Comparison of ENCODE assay signal across 10 cellular contexts in the genomic region with DNA sequence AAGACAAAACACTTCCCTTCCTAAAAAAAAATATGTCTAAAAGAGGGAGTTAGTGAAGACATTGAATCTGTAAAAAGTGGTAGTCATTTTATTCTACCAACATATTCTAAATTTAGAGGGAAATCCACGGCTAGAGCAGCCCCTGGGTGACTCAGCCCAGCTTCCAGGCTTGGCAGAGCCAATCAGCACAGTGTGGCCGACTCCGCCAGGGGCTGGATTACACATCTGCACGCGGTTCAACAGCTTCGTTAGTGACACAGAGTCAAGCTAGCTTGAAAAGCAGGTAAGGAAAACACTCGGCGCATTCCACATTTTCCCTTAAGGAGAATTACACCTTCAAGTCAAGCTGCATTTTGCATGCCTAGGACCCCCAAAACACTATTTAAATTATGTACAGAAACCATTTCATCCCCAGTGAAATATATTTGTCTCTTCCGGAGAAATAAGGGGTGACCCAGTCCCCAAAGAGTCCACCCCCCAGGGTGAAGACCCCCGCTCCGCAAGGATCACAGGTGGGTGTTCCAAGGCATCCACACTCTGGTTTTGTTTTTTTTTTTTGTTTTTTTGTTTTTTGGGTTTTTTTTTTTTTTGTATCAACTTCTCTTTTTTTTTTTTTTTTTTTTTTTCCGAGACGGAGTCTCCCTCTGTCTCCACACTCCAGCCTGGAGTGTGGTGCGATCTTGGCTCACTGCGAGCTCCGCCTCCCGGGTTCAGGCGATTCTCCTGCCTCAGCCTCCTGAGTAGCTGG. TPM values are rescaled to one million over a fixed set of nuclear protein-coding genes. Genes with fewer than 3 reads are reported as not detected.
DNase-seq lines count a peak whose midpoint lies in the region; TF ChIP-seq lines count a peak whose summit lies in the region.
"Had no signal": no experiment of that assay in that cellular context is flagged by ENCODE, and none has a peak within 500 bp of the region (broad histone marks: within the 10 kb centered on the region; RNA-seq: fewer than 3 reads in every experiment).

No MANE protein-coding gene starts in this region.

- H3K4me1 ChIP-seq in suprapubic skin: peaks cover 43% of the 10 kb centered on the region

- no peak overlapping the region for H3K27ac Mint-ChIP-seq in activated T-helper 1 cell treated with anti-CD3 and anti-CD28 coated beads, Interleukin-12 subunit alpha, Interleukin-12 subunit beta, Interleukin-2, Interleukin-4 antibody, amounts not matched to agents 30 ng/mL and 10 ng/mL and 1 ng/mL, durations not matched to agents 14 hours and 24 hours and 36 hours
- no peak overlapping the region for H3K27ac Mint-ChIP-seq in Calu3 (ENCODE audit: unreplicated experiment)

- WGBS in suprapubic skin: 68% methylated on average over 18 of the region's 18 CpGs

- no TSS peak for BruUV-seq in Calu3 (replicated peaks; lab: Mats Ljungman, UMichigan)

- peak overlapping the region; percentile 97 for H3K27ac ChIP-seq in suprapubic skin
- H3K27ac ChIP-seq: SK-N-MC had no signal

- H3K27me3 ChIP-seq in suprapubic skin: no peaks in the 10 kb centered on the region

- H3K27me3 Mint-ChIP-seq in activated T-helper 1 cell treated with anti-CD3 and anti-CD28 coated beads, Interleukin-12 subunit alpha, Interleukin-12 subunit beta, Interleukin-2, Interleukin-4 antibody, amounts not matched to agents 30 ng/mL and 10 ng/mL and 1 ng/mL, durations not matched to agents 14 hours and 24 hours and 36 hours (ENCODE audit: insufficient read depth): peaks cover 12% of the 10 kb centered on the region
- no peaks in the 10 kb centered on the region for H3K27me3 Mint-ChIP-seq in Calu3 (ENCODE audit: unreplicated experiment)

- no peaks in the 10 kb centered on the region for H3K9me3 ChIP-seq in suprapubic skin

- intact Hi-C loops in activated T-helper 1 cell treated with anti-CD3 and anti-CD28 coated beads, Interleukin-12 subunit alpha, Interleukin-12 subunit beta, Interleukin-2, Interleukin-4 antibody, amounts not matched to agents 30 ng/mL and 10 ng/mL and 1 ng/mL, durations not matched to agents 14 hours and 24 hours and 36 hours (cut with micrococcal nuclease): no loop called here
- intact Hi-C loops in Calu3 (cut with micrococcal nuclease; ENCODE audit: unreplicated experiment): no loop called here

- CTCF ChIA-PET in Calu3 (lab: Charles Lee): no interaction called here

- peak; percentile 9 for DNase-seq in DMS 273 (lab: John Stamatoyannopoulos, UW; ENCODE audit: unreplicated experiment)
- DNase-seq in DMS 273 treated with DMSO at 0.1 percent for 48 hours (lab: John Stamatoyannopoulos, UW): no peak
- DNase-seq in activated T-helper 1 cell treated with anti-CD3 and anti-CD28 coated beads, Interleukin-12 subunit alpha, Interleukin-12 subunit beta, Interleukin-2, Interleukin-4 antibody, amounts not matched to agents 30 ng/mL and 10 ng/mL and 1 ng/mL, durations not matched to agents 14 hours and 24 hours and 36 hours (ENCODE audit: low spot score): no peak
- peak; percentile 35 for DNase-seq in iPS-NIHi7 (ENCODE audit: extremely low spot score)
- peak in 1 of 2 donors; percentile 82 for DNase-seq in suprapubic skin (ENCODE audit: low spot score in 2 of 2)
- DNase-seq in effector CD8-positive, alpha-beta T cell (lab: John Stamatoyannopoulos, UW): no peak
- DNase-seq in NCI-H2196 (lab: John Stamatoyannopoulos, UW; ENCODE audit: unreplicated experiment): no peak
- no peak for DNase-seq in Calu3
- DNase-seq: 8988T had no signal

- TF ChIP-seq CTCF in suprapubic skin (IDR thresholded peaks at IDR 0.05) (no peak), Calu3 (IDR thresholded peaks at IDR 0.05; ENCODE audit: unreplicated experiment) (no peak)

- no peak for TF ChIP-seq EP300 in suprapubic skin (IDR thresholded peaks at IDR 0.05)

- no peaks in the 10 kb centered on the region for H3K36me3 ChIP-seq in suprapubic skin

- peaks cover 12% of the 10 kb centered on the region for H3K4me1 Mint-ChIP-seq in activated T-helper 1 cell treated with anti-CD3 and anti-CD28 coated beads, Interleukin-12 subunit alpha, Interleukin-12 subunit beta, Interleukin-2, Interleukin-4 antibody, amounts not matched to agents 30 ng/mL and 10 ng/mL and 1 ng/mL, durations not matched to agents 14 hours and 24 hours and 36 hours (ENCODE audit: low read depth)
- H3K4me1 Mint-ChIP-seq in Calu3 (ENCODE audit: low read depth, unreplicated experiment): peaks cover 33% of the 10 kb centered on the region

- H3K36me3 Mint-ChIP-seq in activated T-helper 1 cell treated with anti-CD3 and anti-CD28 coated beads, Interleukin-12 subunit alpha, Interleukin-12 subunit beta, Interleukin-2, Interleukin-4 antibody, amounts not matched to agents 30 ng/mL and 10 ng/mL and 1 ng/mL, durations not matched to agents 14 hours and 24 hours and 36 hours (ENCODE audit: low read depth): no peaks in the 10 kb centered on the region
- H3K36me3 Mint-ChIP-seq in Calu3 (ENCODE audit: insufficient read depth, unreplicated experiment): peaks cover 10% of the 10 kb centered on the region

- TF ChIP-seq POLR2A in suprapubic skin (IDR thresholded peaks at IDR 0.05): no peak

- peak overlapping the region; percentile 75 for H3K4me3 Mint-ChIP-seq in activated T-helper 1 cell treated with anti-CD3 and anti-CD28 coated beads, Interleukin-12 subunit alpha, Interleukin-12 subunit beta, Interleukin-2, Interleukin-4 antibody, amounts not matched to agents 30 ng/mL and 10 ng/mL and 1 ng/mL, durations not matched to agents 14 hours and 24 hours and 36 hours
- no peak overlapping the region for H3K4me3 Mint-ChIP-seq in Calu3 (ENCODE audit: low read depth, unreplicated experiment)

- no peaks in the 10 kb centered on the region for H3K9me3 Mint-ChIP-seq in activated T-helper 1 cell treated with anti-CD3 and anti-CD28 coated beads, Interleukin-12 subunit alpha, Interleukin-12 subunit beta, Interleukin-2, Interleukin-4 antibody, amounts not matched to agents 30 ng/mL and 10 ng/mL and 1 ng/mL, durations not matched to agents 14 hours and 24 hours and 36 hours
- H3K9me3 Mint-ChIP-seq in Calu3 (ENCODE audit: low read depth, unreplicated experiment): no peaks in the 10 kb centered on the region

- no peak overlapping the region for H3K4me3 ChIP-seq in suprapubic skin
- H3K4me3 ChIP-seq: SK-N-MC had no signal

RNA-seq across cellular contexts. Expression of a gene that starts 58.4 kb away (rescaled TPM):
- total RNA-seq in activated T-helper 1 cell treated with anti-CD3 and anti-CD28 coated beads, Interleukin-12 subunit alpha, Interleukin-12 subunit beta, Interleukin-2, Interleukin-4 antibody, amounts not matched to agents 30 ng/mL and 10 ng/mL and 1 ng/mL, durations not matched to agents 14 hours and 24 hours and 36 hours: 73.6 and 79.1 TPM in 2 replicates
- total RNA-seq in suprapubic skin (100 to 1,000 TPM; 102 to 233 (median 129) TPM), Calu3 (2022) (50.5 and 53.5 TPM in 2 replicates)

Comparison
In these comparisons a context has a peak if more than half of its experiments do, and no peak if none do; other contexts are left out.
1. DNase-seq: peak in DMS 273 (single experiment) and iPS-NIHi7 (single experiment); none in DMS 273 treated with DMSO at 0.1 percent for 48 hours (single experiment), activated T-helper 1 cell treated with anti-CD3 and anti-CD28 coated beads, Interleukin-12 subunit alpha, Interleukin-12 subunit beta, Interleukin-2, Interleukin-4 antibody, amounts not matched to agents 30 ng/mL and 10 ng/mL and 1 ng/mL, durations not matched to agents 14 hours and 24 hours and 36 hours (single experiment), effector CD8-positive, alpha-beta T cell (single experiment), NCI-H2196 (single experiment) and Calu3 (single experiment).